Comparison of ENCODE assay signal across 8 cellular contexts in the genomic region with DNA sequence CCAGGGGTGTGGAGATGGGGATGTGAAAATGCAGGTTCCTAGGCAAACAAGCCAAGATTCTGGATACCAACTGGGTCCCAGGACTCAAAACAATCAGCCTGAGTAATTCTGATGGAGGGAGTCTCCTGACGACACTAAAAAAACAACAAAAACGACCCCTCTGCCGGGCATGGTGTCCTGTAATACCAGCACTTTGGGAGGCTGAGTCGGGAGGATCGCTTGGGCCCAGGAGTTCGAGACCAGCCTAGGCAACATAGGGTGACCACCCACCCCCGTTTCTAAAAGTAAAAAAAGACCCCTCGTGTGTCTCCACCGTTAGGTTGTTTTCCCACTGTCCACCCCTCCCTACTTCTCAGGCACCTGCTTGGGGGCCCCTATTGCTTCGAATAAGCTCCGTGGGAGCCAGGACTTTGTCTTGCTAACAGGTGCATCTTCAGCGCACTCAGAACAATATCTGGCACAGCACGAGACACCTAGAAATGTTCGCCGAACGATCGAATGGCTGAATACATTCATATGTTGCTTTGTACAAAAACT. TPM values are rescaled to one million over a fixed set of nuclear protein-coding genes. Genes with fewer than 3 reads are reported as not detected.
DNase-seq lines count a peak whose midpoint lies in the region; ATAC-seq and TF ChIP-seq lines count a peak whose summit lies in the region.

No MANE protein-coding gene starts in this region.

- DNase-seq in AG04449 (ENCODE audit: low read depth, low spot score) (no peak), breast epithelium (ENCODE audit: low spot score in 2 of 2) (no peak), AG20443 (ENCODE audit: low spot score) (no peak), NAMALWA (ENCODE audit: low spot score) (no peak), T1000 (lab: John Stamatoyannopoulos, UW) (no peak)

- TF ChIP-seq CTCF in AG04449 (IDR thresholded peaks at IDR 0.05; ENCODE audit: insufficient read depth, low read length, missing control alignments) (no peak), breast epithelium (IDR thresholded peaks at IDR 0.05) (no peak)

- H3K27ac ChIP-seq in KOPT-K1 (ENCODE audit: low read depth, low read length, poor library complexity, severe bottlenecking) (peak overlapping the region; percentile 97), breast epithelium (peak overlapping the region; percentile 93 to 98)

- POLR2A ChIA-PET in AG04449 (lab: Yijun Ruan, JAX) = no interaction called here

- no peaks in the 10 kb centered on the region for H3K4me1 ChIP-seq in breast epithelium
- H3K4me1 ChIP-seq in mucosa of stomach (ENCODE audit: control insufficient read depth, insufficient read depth, low read length) = peaks cover 4% of the 10 kb centered on the region

- intact Hi-C loops in breast epithelium (cut with DNase I; ENCODE audit: low total_unique reads) = no loop called here

- no peak for ATAC-seq in GM18870 (IDR thresholded peaks at IDR 0.05; ENCODE audit: unreplicated experiment)

- H3K4me3 ChIP-seq in AG04449 (ENCODE audit: low read depth, low read length) (peak overlapping the region; percentile 81), breast epithelium (peak overlapping the region; percentile 68 to 97 (median 82)), mucosa of stomach (ENCODE audit: low read length) (peak overlapping the region; percentile 92)

- H3K27me3 ChIP-seq in breast epithelium (no peaks in the 10 kb centered on the region), mucosa of stomach (ENCODE audit: control insufficient read depth, insufficient read depth, low read length) (no peaks in the 10 kb centered on the region)

- H3K9me3 ChIP-seq in KOPT-K1 (ENCODE audit: insufficient read depth, low read length, poor library complexity, severe bottlenecking) (no peaks in the 10 kb centered on the region), breast epithelium (no peaks in the 10 kb centered on the region), mucosa of stomach (ENCODE audit: control insufficient read depth, low read length) (no peaks in the 10 kb centered on the region)

- H3K36me3 ChIP-seq in KOPT-K1 (ENCODE audit: insufficient read depth, low read length) (peaks cover 37% of the 10 kb centered on the region), breast epithelium (no peaks in the 10 kb centered on the region), mucosa of stomach (ENCODE audit: control insufficient read depth, insufficient read depth, low read length) (no peaks in the 10 kb centered on the region)

- H3K9ac ChIP-seq in mucosa of stomach (ENCODE audit: low read length) = peak overlapping the region; percentile 99

- TF ChIP-seq POLR2A in breast epithelium (IDR thresholded peaks at IDR 0.05) = no peak

- CTCF ChIA-PET in AG04449 (lab: Yijun Ruan, JAX) = interaction anchor here (1.3 to 8.7 kb wide), 6 partner anchors 11 to 268 kb away, joined by 3 to 61 read pairs (median 6); no protein-coding TSS in a partner anchor

RNA-seq across cellular contexts. Expression of a gene that starts 0.7 kb away (rescaled TPM):
- 10 to 100 TPM; 24.5 to 29.2 (median 27.2) TPM for total RNA-seq in breast epithelium
